In the genomic region with DNA sequence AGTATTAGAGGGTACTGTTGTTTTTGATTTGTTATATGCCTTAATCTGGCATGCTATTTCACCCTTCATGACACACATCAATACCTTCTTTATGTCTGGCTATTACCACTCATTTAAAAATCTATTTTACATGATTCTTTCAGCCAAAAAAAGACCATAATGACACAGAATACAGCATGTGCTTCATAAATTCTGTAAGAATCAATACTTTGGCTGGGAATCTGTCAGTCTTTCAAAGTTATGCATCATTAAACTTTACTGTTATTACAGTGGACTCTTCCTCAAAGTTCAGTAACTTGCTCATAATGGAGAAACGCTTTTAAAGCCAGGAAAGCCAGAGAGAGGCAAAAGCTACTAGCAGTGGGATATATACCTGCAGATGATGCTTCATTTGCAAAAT, we compare ENCODE assay signal across 17 cellular contexts.
"Had no signal": no experiment of that assay in that cellular context is flagged by ENCODE, and none has a peak within 500 bp of the region (broad histone marks: within the 10 kb centered on the region; RNA-seq: fewer than 3 reads in every experiment).

No MANE protein-coding gene starts in this region.

- H2AFZ ChIP-seq: PC-9 had no signal

- H3K4me1 ChIP-seq: SJSA1 had no signal

- DNase-seq: Kasumi-1, MG63, NCI-H1092, NCI-H1417 treated with DMSO at 0.1 percent for 48 hours, NCI-H1436 treated with DMSO at 0.1 percent for 48 hours, NCI-H1694 treated with DMSO at 0.1 percent for 48 hours, NCI-H187 treated with DMSO at 0.1 percent for 48 hours, NCI-H2171 treated with DMSO at 0.1 percent for 48 hours, NCI-H2227 treated with DMSO at 0.1 percent for 48 hours, NCI-H446, NCI-H524 treated with DMSO at 0.1 percent for 48 hours, PC-9, Right ventricle myocardium superior, SK-N-SH, SW 1271 had no signal

- H3K27me3 ChIP-seq: MG63, SJSA1 had no signal

- H3K9me2 ChIP-seq: SK-N-SH had no signal

- H3K4me2 ChIP-seq: PC-9, SK-N-SH had no signal

- H3K9ac ChIP-seq: SK-N-SH had no signal

- H3K9me3 ChIP-seq: MG63, SJSA1, SK-N-SH had no signal

- H3K36me3 ChIP-seq: MG63, SJSA1 had no signal

- ATAC-seq: Panc1 had no signal

- H3K27ac ChIP-seq: PC-9, SJSA1 had no signal

- H3K4me3 ChIP-seq: MG63, PC-9, SJSA1 had no signal
